8 cellular contexts compared by ENCODE assay signal in genomic region chr7:130996841-130997231, GRCh38.
DNase-seq lines count a peak whose midpoint lies in the region; ATAC-seq and TF ChIP-seq lines count a peak whose summit lies in the region.

No MANE protein-coding gene starts in this region.

- H3K4me3 ChIP-seq in RWPE2 (ENCODE audit: severe bottlenecking) (no peak overlapping the region), neural progenitor cell (no peak overlapping the region)

- no peaks in the 10 kb centered on the region for H3K27me3 ChIP-seq in RWPE2 (ENCODE audit: insufficient read depth, poor library complexity, severe bottlenecking)
- no peaks in the 10 kb centered on the region for H3K27me3 ChIP-seq in neural progenitor cell

- no peaks in the 10 kb centered on the region for H3K79me2 ChIP-seq in neural progenitor cell (ENCODE audit: low read depth)

- no peaks in the 10 kb centered on the region for H4K20me1 ChIP-seq in neural progenitor cell (ENCODE audit: low read depth)

- ATAC-seq in HG03060 (IDR thresholded peaks at IDR 0.05; ENCODE audit: low read depth, unreplicated experiment) (peak; percentile 50), RWPE2 (ENCODE audit: low read depth) (peak; percentile 83), HG03460 (IDR thresholded peaks at IDR 0.05; ENCODE audit: unreplicated experiment) (no peak), HG03520 (IDR thresholded peaks at IDR 0.05; ENCODE audit: unreplicated experiment) (no peak)
- peak; percentile 78 for ATAC-seq in natural killer cell treated with Interleukin-12 subunit alpha and Interleukin-12 subunit beta and Interleukin-15 and Interleukin-18, amount 100 ng/mL, for 72 hours

- H3K36me3 ChIP-seq in RWPE2 (ENCODE audit: low read depth), result no peaks in the 10 kb centered on the region
- no peaks in the 10 kb centered on the region for H3K36me3 ChIP-seq in neural progenitor cell

- H3K4me2 ChIP-seq in neural progenitor cell, result no peak overlapping the region

- DNase-seq in RWPE2 (ENCODE audit: low spot score) (no peak), dedifferentiated amniotic fluid mesenchymal stem cell (ENCODE audit: extremely low spot score) (peak; percentile 19), posterior vena cava (ENCODE audit: low spot score) (no peak), neural progenitor cell (ENCODE audit: low spot score) (no peak)
- no peak for DNase-seq in natural killer cell treated with Interleukin-12 subunit alpha and Interleukin-12 subunit beta and Interleukin-15 and Interleukin-18, amount 100 ng/mL, for 72 hours (ENCODE audit: low spot score)

- H3F3A ChIP-seq in neural progenitor cell (ENCODE audit: low read depth), result no peaks in the 10 kb centered on the region

- peak overlapping the region; percentile 73 for H3K4me3 Mint-ChIP-seq in natural killer cell treated with Interleukin-12 subunit alpha and Interleukin-12 subunit beta and Interleukin-15 and Interleukin-18, amount 100 ng/mL, for 72 hours
- H3K4me3 Mint-ChIP-seq in neural progenitor cell, result no peak overlapping the region

- intact Hi-C loops in posterior vena cava (cut with DNase I), result no loop called here

- H2AFZ ChIP-seq in neural progenitor cell (replicated peaks), result no peak overlapping the region

- no peaks in the 10 kb centered on the region for H3K36me3 Mint-ChIP-seq in natural killer cell treated with Interleukin-12 subunit alpha and Interleukin-12 subunit beta and Interleukin-15 and Interleukin-18, amount 100 ng/mL, for 72 hours
- H3K36me3 Mint-ChIP-seq in neural progenitor cell, result no peaks in the 10 kb centered on the region

- no peaks in the 10 kb centered on the region for H3K27me3 Mint-ChIP-seq in natural killer cell treated with Interleukin-12 subunit alpha and Interleukin-12 subunit beta and Interleukin-15 and Interleukin-18, amount 100 ng/mL, for 72 hours
- H3K27me3 Mint-ChIP-seq in neural progenitor cell (ENCODE audit: insufficient read depth, low read depth), result peaks cover 4% of the 10 kb centered on the region

- TF ChIP-seq CTCF in RWPE2 (IDR thresholded peaks at IDR 0.05; ENCODE audit: poor library complexity, severe bottlenecking) (no peak), neural progenitor cell (IDR thresholded peaks at IDR 0.05) (no peak)

- H3K4me1 ChIP-seq in RWPE2 (ENCODE audit: insufficient read depth, poor library complexity, severe bottlenecking), result peaks cover 47% of the 10 kb centered on the region
- peaks cover 3% of the 10 kb centered on the region for H3K4me1 ChIP-seq in neural progenitor cell

- no peaks in the 10 kb centered on the region for H3K9me3 Mint-ChIP-seq in natural killer cell treated with Interleukin-12 subunit alpha and Interleukin-12 subunit beta and Interleukin-15 and Interleukin-18, amount 100 ng/mL, for 72 hours
- no peaks in the 10 kb centered on the region for H3K9me3 Mint-ChIP-seq in neural progenitor cell

- peaks cover 44 to 52% of the 10 kb centered on the region in 2 donors for H3K4me1 Mint-ChIP-seq in natural killer cell treated with Interleukin-12 subunit alpha and Interleukin-12 subunit beta and Interleukin-15 and Interleukin-18, amount 100 ng/mL, for 72 hours (ENCODE audit: low read depth in 2 of 2)
- H3K4me1 Mint-ChIP-seq in neural progenitor cell, result peaks cover 14% of the 10 kb centered on the region

- H3K27ac Mint-ChIP-seq in natural killer cell treated with Interleukin-12 subunit alpha and Interleukin-12 subunit beta and Interleukin-15 and Interleukin-18, amount 100 ng/mL, for 72 hours, result peak overlapping the region; percentile 81 to 88
- H3K27ac Mint-ChIP-seq in neural progenitor cell, result no peak overlapping the region

- no peaks in the 10 kb centered on the region for H3K9me3 ChIP-seq in RWPE2 (ENCODE audit: severe bottlenecking)
- H3K9me3 ChIP-seq in neural progenitor cell (ENCODE audit: low read depth), result no peaks in the 10 kb centered on the region

- H3K27ac ChIP-seq in RWPE2 (ENCODE audit: poor library complexity, severe bottlenecking), result peak overlapping the region; percentile 70
- H3K27ac ChIP-seq in neural progenitor cell, result no peak overlapping the region

- no peak overlapping the region for H3K9ac ChIP-seq in neural progenitor cell

Comparison
In these comparisons a context has a peak if more than half of its experiments do, and no peak if none do; other contexts are left out.
1. ATAC-seq: peak in HG03060 (single experiment), RWPE2 (single experiment) and natural killer cell treated with Interleukin-12 subunit alpha and Interleukin-12 subunit beta and Interleukin-15 and Interleukin-18, amount 100 ng/mL, for 72 hours (2 of 2); none in HG03460 (single experiment) and HG03520 (single experiment).